In the genomic region with DNA sequence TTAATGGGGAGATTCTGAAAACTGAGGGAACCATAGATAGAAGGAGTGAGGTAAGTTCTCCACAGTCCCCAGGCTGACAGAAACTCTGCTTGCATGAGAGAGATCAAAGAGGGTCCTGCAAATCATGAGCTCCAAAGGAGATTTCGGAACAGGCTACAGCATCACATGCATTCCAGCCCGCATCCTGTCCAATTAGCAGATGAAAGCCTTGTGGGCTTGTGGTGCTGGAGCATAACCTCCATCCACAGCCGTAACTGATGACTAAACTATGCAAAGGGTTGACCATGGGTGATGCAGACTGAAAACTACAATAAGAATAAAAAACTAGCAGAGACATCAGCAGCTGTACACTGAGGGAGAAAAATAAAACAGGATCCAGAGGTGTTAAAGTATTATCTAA, we compare ENCODE assay signal across 16 cellular contexts.
DNase-seq lines count a peak whose midpoint lies in the region; ATAC-seq, FAIRE-seq and TF ChIP-seq lines count a peak whose summit lies in the region.
"Had no signal": no experiment of that assay in that cellular context is flagged by ENCODE, and none has a peak within 500 bp of the region (broad histone marks: within the 10 kb centered on the region; RNA-seq: fewer than 3 reads in every experiment).

No MANE protein-coding gene starts in this region.

- TF ChIP-seq POLR2A in GM12878 (IDR thresholded peaks at IDR 0.05; ENCODE audit: low read depth, low read length): no peak
- no peak for TF ChIP-seq POLR2A in vagina (IDR thresholded peaks at IDR 0.05)

- no peak for TF ChIP-seq RAD21 in GM12878 (IDR thresholded peaks at IDR 0.05; ENCODE audit: insufficient read depth, low read depth, low read length)

- CTCF ChIA-PET in AG04449 (lab: Yijun Ruan, JAX): interaction anchor here (0.6 kb wide), 1 partner anchor 228 kb away, joined by 3 read pairs; no protein-coding TSS in a partner anchor
- CTCF ChIA-PET in GM12878 (lab: Yijun Ruan, JAX): no interaction called here

- no peaks in the 10 kb centered on the region for H4K20me1 ChIP-seq in GM12878 (ENCODE audit: control insufficient read depth, insufficient read depth)

- DNase-seq in AG04449 (ENCODE audit: low read depth, low spot score) (peak; percentile 29), GM12878 (ENCODE audit: low read depth, low spot score) (no peak), vagina (ENCODE audit: extremely low spot score in 2 of 2) (no peak), DMS114 treated with DMSO at 0.1 percent for 48 hours (lab: John Stamatoyannopoulos, UW; ENCODE audit: unreplicated experiment) (no peak), NCI-H2171 treated with DMSO at 0.1 percent for 48 hours (lab: John Stamatoyannopoulos, UW) (no peak)
- DNase-seq in Jurkat, Clone E6-1 (ENCODE audit: low read depth, low spot score): peak; percentile 2
- DNase-seq: activated CD8-positive, alpha-beta T cell treated with anti-CD3 and anti-CD28 coated beads, Interleukin-2, amount 10 ng/mL, durations not matched to agents 7 days and 5 days; DMS79 treated with DMSO at 0.1 percent for 48 hours; Karpas-422; occipital lobe; stimulated activated CD4-positive, alpha-beta T cell treated with anti-CD3 and anti-CD28 coated beads, Interleukin-4, amount 100 ng/mL, for 4 hours; transverse colon had no signal

- TF ChIP-seq EP300 in GM12878 (IDR thresholded peaks at IDR 0.05; ENCODE audit: borderline replicate concordance in 1 of 2, control insufficient read depth in 1 of 2, low read depth in 2 of 2, low read length in 2 of 2): 0 out of 4 replicates have a peak, but pooled peaks of 1 of the 2 experiments have one; percentile 9

- H3K9ac ChIP-seq in GM12878 (ENCODE audit: control insufficient read depth, insufficient read depth, low read length) (no peak overlapping the region), iPS-20b (ENCODE audit: low read depth, low read length) (no peak overlapping the region)

- WGBS in GM12878 (ENCODE audit: insufficient coverage, insufficient replicate concordance, low lambda C conversion rate, missing lambda C conversion rate): 0% methylated on average over 3 of the region's 3 CpGs

- POLR2A ChIA-PET in AG04449 (lab: Yijun Ruan, JAX) (no interaction called here), GM12878 (lab: Charles Lee) (no interaction called here)

- H3K27ac ChIP-seq in GM12878 (ENCODE audit: control insufficient read depth, insufficient read depth) (no peak overlapping the region), iPS-20b (ENCODE audit: low read length) (no peak overlapping the region), vagina (no peak overlapping the region)
- H3K27ac ChIP-seq: RWPE1, transverse colon, VCaP had no signal

- H3K4me3 ChIP-seq in AG04449 (ENCODE audit: low read depth, low read length): no peak overlapping the region
- H3K4me3 ChIP-seq in Jurkat, Clone E6-1 (ENCODE audit: low read length): no peak overlapping the region
- H3K4me3 ChIP-seq in GM12878: no peak overlapping the region
- 0 out of 2 replicates have a peak overlapping the region, but pooled peaks have one; percentile 18 for H3K4me3 ChIP-seq in iPS-20b (ENCODE audit: low read length)
- H3K4me3 ChIP-seq in vagina: no peak overlapping the region
- H3K4me3 ChIP-seq: transverse colon had no signal

- RAD21 ChIA-PET in GM12878 (lab: Charles Lee; ENCODE audit: unreplicated experiment): no interaction called here

- SMC1A ChIA-PET in GM12878 (lab: Charles Lee; ENCODE audit: uncharacterized antibody, unreplicated experiment): interaction anchor here (1.1 kb wide), 1 partner anchor 10 kb away, joined by 4 read pairs; no protein-coding TSS in a partner anchor

- H3K36me3 ChIP-seq in GM12878 (ENCODE audit: control insufficient read depth in 2 of 2, insufficient read depth in 2 of 2, low read length in 1 of 2): no peaks in the 10 kb centered on the region
- H3K36me3 ChIP-seq in iPS-20b (ENCODE audit: insufficient read depth, low read depth, low read length): no peaks in the 10 kb centered on the region
- no peaks in the 10 kb centered on the region for H3K36me3 ChIP-seq in vagina
- H3K36me3 ChIP-seq: transverse colon had no signal

- H3K4me2 ChIP-seq in GM12878 (ENCODE audit: control insufficient read depth, insufficient read depth): no peak overlapping the region

- no TSS peak for BruUV-seq in GM12878 (replicated peaks; lab: Mats Ljungman, UMichigan)

- TF ChIP-seq CTCF in AG04449 (IDR thresholded peaks at IDR 0.05; ENCODE audit: insufficient read depth, low read length, missing control alignments) (no peak), GM12878 (IDR thresholded peaks at IDR 0.05 in 2 of 3, conservative IDR thresholded peaks at IDR 0.05 in 1 of 3; ENCODE audit: control insufficient read depth in 2 of 3, extremely low read depth in 1 of 3, insufficient read depth in 1 of 3, low read depth in 3 of 3, low read length in 3 of 3) (no peak), vagina (IDR thresholded peaks at IDR 0.05) (no peak)

- intact Hi-C loops in GM12878 (cut with micrococcal nuclease; ENCODE audit: unreplicated experiment): no loop called here
- intact Hi-C loops in vagina (cut with DNase I): no loop called here

- peak; percentile 89 for ATAC-seq in GM12878
- ATAC-seq in GM18909 (IDR thresholded peaks at IDR 0.05; ENCODE audit: poor library complexity, unreplicated experiment): no peak
- ATAC-seq: activated CD8-positive, alpha-beta T cell treated with anti-CD3 and anti-CD28 coated beads, Interleukin-2, amount 10 ng/mL, durations not matched to agents 7 days and 5 days had no signal

- no peaks in the 10 kb centered on the region for H3K79me2 ChIP-seq in GM12878 (ENCODE audit: control insufficient read depth, insufficient read depth, low read length)

- FAIRE-seq in GM12878 (lab: Jason Lieb, UNC): no peak

- H3K4me1 ChIP-seq in GM12878 (ENCODE audit: control insufficient read depth, insufficient read depth, low read length) (no peaks in the 10 kb centered on the region), iPS-20b (ENCODE audit: insufficient read depth, low read length) (peaks cover 4% of the 10 kb centered on the region; the same call in 1 of the 2 replicates), vagina (no peaks in the 10 kb centered on the region)
- H3K4me1 ChIP-seq: transverse colon had no signal

- H3K27me3 ChIP-seq in GM12878 (replicated peaks in 1 of 2; ENCODE audit: control insufficient read depth in 2 of 2, insufficient read depth in 2 of 2, low read length in 1 of 2) (no peaks in the 10 kb centered on the region), iPS-20b (ENCODE audit: insufficient read depth, low read length) (no peaks in the 10 kb centered on the region), vagina (no peaks in the 10 kb centered on the region)
- H3K27me3 ChIP-seq: transverse colon had no signal

- H3K9me3 ChIP-seq in GM12878 (replicated peaks; ENCODE audit: control insufficient read depth, insufficient read depth, low read length) (no peaks in the 10 kb centered on the region), iPS-20b (ENCODE audit: insufficient read depth, low read depth, low read length) (no peaks in the 10 kb centered on the region), vagina (no peaks in the 10 kb centered on the region)
- H3K9me3 ChIP-seq: transverse colon had no signal

- in situ Hi-C loops in GM12878 (cut with MboI): no loop called here

- no peak overlapping the region for H2AFZ ChIP-seq in GM12878 (ENCODE audit: control insufficient read depth, low read depth, low read length)

TF ChIP-seq in GM12878, 131 proteins besides CTCF, POLR2A, EP300 and RAD21:
- TF ChIP-seq BMI1 (IDR thresholded peaks at IDR 0.05; ENCODE audit: borderline replicate concordance): no peak
- no peak for TF ChIP-seq CBX5 (IDR thresholded peaks at IDR 0.05; ENCODE audit: low read depth)
- 0 out of 2 replicates have a peak, but pooled peaks have one; percentile 42 for TF ChIP-seq MTA2 (IDR thresholded peaks at IDR 0.05; ENCODE audit: low read depth)
- TF ChIP-seq KDM1A (IDR thresholded peaks at IDR 0.05; ENCODE audit: borderline replicate concordance): no peak
- TF ChIP-seq MTA3 (IDR thresholded peaks at IDR 0.05; ENCODE audit: borderline replicate concordance, low read length): no peak
- peak; percentile 48; the same call in 1 of the 2 replicates for TF ChIP-seq BCL11A (IDR thresholded peaks at IDR 0.05; ENCODE audit: low read depth, low read length)
- TF ChIP-seq USF1 (IDR thresholded peaks at IDR 0.05; ENCODE audit: borderline replicate concordance, extremely low read length, insufficient read depth, low read depth, low read length): no peak
- TF ChIP-seq YY1 (IDR thresholded peaks at IDR 0.05; ENCODE audit: low read depth, low read length): no peak
- peak; percentile 58; the same call in 1 of the 2 replicates for TF ChIP-seq TCF7 (IDR thresholded peaks at IDR 0.05; ENCODE audit: borderline replicate concordance)
- TF ChIP-seq, protein P1, sequence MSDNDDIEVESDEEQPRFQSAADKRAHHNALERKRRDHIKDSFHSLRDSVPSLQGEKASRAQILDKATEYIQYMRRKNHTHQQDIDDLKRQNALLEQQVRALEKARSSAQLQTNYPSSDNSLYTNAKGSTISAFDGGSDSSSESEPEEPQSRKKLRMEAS (IDR thresholded peaks at IDR 0.05; ENCODE audit: low read depth, low read length): no peak
- peak; percentile 74 for TF ChIP-seq RUNX3 (IDR thresholded peaks at IDR 0.05; ENCODE audit: low read length)
- peak; percentile 23; the same call in 1 of the 2 replicates for TF ChIP-seq NFIC (IDR thresholded peaks at IDR 0.05; ENCODE audit: low read depth, low read length)
- no peak for TF ChIP-seq TBL1XR1 (IDR thresholded peaks at IDR 0.05; ENCODE audit: low read depth, low read length)
- 0 out of 4 replicates have a peak, but pooled peaks of 1 of the 2 experiments have one; percentile 15 for TF ChIP-seq BHLHE40 (IDR thresholded peaks at IDR 0.05; ENCODE audit: borderline replicate concordance in 1 of 2, low read depth in 2 of 2, low read length in 1 of 2)
- peak; percentile 20; the same call in 1 of the 3 replicates for TF ChIP-seq POU2F2 (IDR thresholded peaks at IDR 0.05; ENCODE audit: borderline replicate concordance, low read depth, low read length)
- 0 out of 2 replicates have a peak, but pooled peaks have one; percentile 25 for TF ChIP-seq EED (IDR thresholded peaks at IDR 0.05; ENCODE audit: low read depth)

Comparison
In these comparisons a context has a peak if more than half of its experiments do, and no peak if none do; other contexts are left out.
1. DNase-seq: peak in AG04449 (single experiment) and Jurkat, Clone E6-1 (single experiment); none in GM12878 (single experiment), vagina (0 of 2), DMS114 treated with DMSO at 0.1 percent for 48 hours (single experiment) and NCI-H2171 treated with DMSO at 0.1 percent for 48 hours (single experiment).